ENCODE assay signal across 8 cellular contexts in the genomic region with DNA sequence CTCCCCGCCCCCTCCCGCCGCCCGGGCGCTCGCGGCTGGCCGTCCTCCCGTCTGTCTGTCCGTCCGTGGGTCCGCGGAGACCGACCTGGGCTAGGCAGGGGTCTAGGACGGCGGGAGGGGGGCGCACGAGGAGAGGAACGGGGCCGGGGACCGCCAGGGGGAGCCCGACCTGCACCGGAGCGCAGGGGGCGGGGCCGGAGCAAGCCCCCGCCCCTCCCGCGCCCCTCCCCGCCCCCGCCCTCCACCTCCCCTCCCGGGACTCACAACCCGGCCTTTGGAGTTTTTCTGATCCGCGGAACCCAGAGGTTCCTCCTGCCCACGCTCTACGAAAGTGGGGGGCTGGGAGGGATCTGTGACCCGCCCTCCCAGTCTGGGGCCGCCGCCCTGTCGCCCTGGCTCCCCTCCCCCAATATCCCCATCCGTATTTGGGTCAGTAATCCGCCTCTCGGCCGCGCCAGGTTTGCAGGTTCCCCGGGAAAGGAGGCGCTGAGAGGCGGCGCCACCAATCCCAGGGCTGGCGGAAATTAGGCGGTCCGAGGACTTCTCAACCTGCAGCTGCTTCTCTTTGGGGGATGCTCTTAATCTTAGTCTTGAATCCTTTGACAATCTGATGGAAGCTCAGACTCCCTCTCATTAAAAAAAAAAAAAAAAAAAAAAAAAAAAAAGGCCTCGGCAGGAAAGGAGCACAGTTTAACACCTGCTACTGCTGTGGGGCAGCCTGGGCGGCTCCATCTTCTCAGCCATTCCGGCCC. TPM values are rescaled to one million over a fixed set of nuclear protein-coding genes. Genes with fewer than 3 reads are reported as not detected.
DNase-seq lines count a peak whose midpoint lies in the region; ATAC-seq and TF ChIP-seq lines count a peak whose summit lies in the region.

No MANE protein-coding gene starts in this region.

- H3K4me1 ChIP-seq in endodermal cell (ENCODE audit: control insufficient read depth, insufficient read depth, low read length): no peaks in the 10 kb centered on the region
- H3K4me1 ChIP-seq in mucosa of descending colon (ENCODE audit: low read depth): peaks cover 7% of the 10 kb centered on the region

- H3K27ac ChIP-seq in endodermal cell (ENCODE audit: low read depth, low read length): no peak overlapping the region

- H3K27me3 ChIP-seq in endodermal cell (ENCODE audit: control insufficient read depth, insufficient read depth, low read length, poor library complexity, severe bottlenecking): peaks cover 34% of the 10 kb centered on the region

- H3K36me3 ChIP-seq in endodermal cell (ENCODE audit: control insufficient read depth, insufficient read depth, low read length) (no peaks in the 10 kb centered on the region), mucosa of descending colon (ENCODE audit: low read depth) (no peaks in the 10 kb centered on the region)

- WGBS in endodermal cell (ENCODE audit: insufficient coverage in 1 of 2, insufficient read length in 1 of 2), 2 experiments: 0 to 5% methylated on average over 2 to 46 of the region's 56 CpGs

- no peak overlapping the region for H3K9ac ChIP-seq in endodermal cell (ENCODE audit: extremely low read depth, low read length, poor library complexity, severe bottlenecking)

- no peaks in the 10 kb centered on the region for H3K9me3 Mint-ChIP-seq in activated CD8-positive, alpha-beta memory T cell treated with anti-CD3 and anti-CD28 coated beads, Interleukin-2, amount 10 ng/mL, durations not matched to agents 7 days and 5 days (ENCODE audit: low read depth)
- no peaks in the 10 kb centered on the region for H3K9me3 Mint-ChIP-seq in endodermal cell

- no peaks in the 10 kb centered on the region for H3K36me3 Mint-ChIP-seq in activated CD8-positive, alpha-beta memory T cell treated with anti-CD3 and anti-CD28 coated beads, Interleukin-2, amount 10 ng/mL, durations not matched to agents 7 days and 5 days
- no peaks in the 10 kb centered on the region for H3K36me3 Mint-ChIP-seq in endodermal cell (ENCODE audit: low read depth)

- CTCF ChIA-PET in activated CD8-positive, alpha-beta memory T cell treated with anti-CD3 and anti-CD28 coated beads, Interleukin-2, amount 10 ng/mL, durations not matched to agents 7 days and 5 days (lab: Charles Lee): interaction anchor here (0.6 to 1.5 kb wide), 10 partner anchors 11 to 139 kb away, joined by 3 to 8 read pairs (median 4); no protein-coding TSS in a partner anchor

- H3K27me3 Mint-ChIP-seq in activated CD8-positive, alpha-beta memory T cell treated with anti-CD3 and anti-CD28 coated beads, Interleukin-2, amount 10 ng/mL, durations not matched to agents 7 days and 5 days: peaks cover 22% of the 10 kb centered on the region
- peaks cover 41% of the 10 kb centered on the region for H3K27me3 Mint-ChIP-seq in endodermal cell (ENCODE audit: insufficient read depth)

- H3K4me3 Mint-ChIP-seq in activated CD8-positive, alpha-beta memory T cell treated with anti-CD3 and anti-CD28 coated beads, Interleukin-2, amount 10 ng/mL, durations not matched to agents 7 days and 5 days: peak overlapping the region; percentile 63
- peak overlapping the region; percentile 60 for H3K4me3 Mint-ChIP-seq in endodermal cell

- intact Hi-C loops in mucosa of descending colon (cut with DNase I, micrococcal nuclease): no loop called here

- H3K4me1 Mint-ChIP-seq in activated CD8-positive, alpha-beta memory T cell treated with anti-CD3 and anti-CD28 coated beads, Interleukin-2, amount 10 ng/mL, durations not matched to agents 7 days and 5 days: peaks cover 8% of the 10 kb centered on the region
- no peaks in the 10 kb centered on the region for H3K4me1 Mint-ChIP-seq in endodermal cell

- no peaks in the 10 kb centered on the region for H3K9me3 ChIP-seq in endodermal cell (ENCODE audit: control insufficient read depth, low read length)
- H3K9me3 ChIP-seq in mucosa of descending colon: no peaks in the 10 kb centered on the region

- DNase-seq in AG09319 (ENCODE audit: extremely low read depth, low read depth) (no peak), NCI-H69 (lab: John Stamatoyannopoulos, UW) (peak; percentile 93), endodermal cell (peak; percentile 94), mucosa of descending colon (peak; percentile 86)
- DNase-seq in activated CD8-positive, alpha-beta memory T cell treated with anti-CD3 and anti-CD28 coated beads, Interleukin-2, amount 10 ng/mL, durations not matched to agents 7 days and 5 days: peak; percentile 75
- DNase-seq in stimulated activated CD8-positive, alpha-beta memory T cell treated with anti-CD3 and anti-CD28 coated beads, Interleukin-4, amount 100 ng/mL, for 1 hour (ENCODE audit: low read depth in 2 of 2, low spot score in 1 of 2): peak; percentile 70 to 72

- no peak overlapping the region for H3K27ac Mint-ChIP-seq in activated CD8-positive, alpha-beta memory T cell treated with anti-CD3 and anti-CD28 coated beads, Interleukin-2, amount 10 ng/mL, durations not matched to agents 7 days and 5 days
- peak overlapping the region; percentile 72 for H3K27ac Mint-ChIP-seq in endodermal cell

- H3K4me3 ChIP-seq in endodermal cell (ENCODE audit: low read length) (peak overlapping the region; percentile 76), mucosa of descending colon (peak overlapping the region; percentile 28)

- ATAC-seq in GM19324 (IDR thresholded peaks at IDR 0.05; ENCODE audit: low FRiP score, unreplicated experiment) (peak; percentile 68), HG03571 (IDR thresholded peaks at IDR 0.05; ENCODE audit: unreplicated experiment) (peak; percentile 52), mucosa of descending colon (peak; percentile 88)
- ATAC-seq in activated CD8-positive, alpha-beta memory T cell treated with anti-CD3 and anti-CD28 coated beads, Interleukin-2, amount 10 ng/mL, durations not matched to agents 7 days and 5 days: peak; percentile 84

- TF ChIP-seq CTCF in AG09319 (IDR thresholded peaks at IDR 0.05; ENCODE audit: low read depth, low read length) (peak; percentile 39), endodermal cell (conservative IDR thresholded peaks at IDR 0.05) (peak; percentile 93), mucosa of descending colon (IDR thresholded peaks at IDR 0.05) (peak; percentile 70)

RNA-seq across cellular contexts. Expression of gene KCNJ11, which starts 0.9 kb away (rescaled TPM):
- under 1 TPM; 0.66 to 0.99 TPM for total RNA-seq in activated CD8-positive, alpha-beta memory T cell treated with anti-CD3 and anti-CD28 coated beads, Interleukin-2, amount 10 ng/mL, durations not matched to agents 7 days and 5 days
- total RNA-seq in endodermal cell (1 to 10 TPM; 2.2 to 5.3 TPM), mucosa of descending colon (1 to 10 TPM; 1.2 to 3.9 (median 1.6) TPM)
- 3.6 TPM for polyA plus RNA-seq in endodermal cell (2013, experiment 1 of 2)
- 3.0 TPM for polyA plus RNA-seq in endodermal cell (2013, experiment 2 of 2)

RNA-seq across cellular contexts. Expression of gene NCR3LG1, which starts 37.8 kb away (rescaled TPM):
- total RNA-seq in activated CD8-positive, alpha-beta memory T cell treated with anti-CD3 and anti-CD28 coated beads, Interleukin-2, amount 10 ng/mL, durations not matched to agents 7 days and 5 days: under 1 TPM; 0.47 to 0.91 TPM
- total RNA-seq in endodermal cell (under 1 TPM; 0.31 to 0.62 TPM), mucosa of descending colon (10 to 100 TPM in 2 of 3 donors, 1 to 10 TPM in 1; 6.0 to 16.7 (median 10.7) TPM)
- polyA plus RNA-seq in endodermal cell (2013, experiment 1 of 2): 3.0 TPM
- 3.0 TPM for polyA plus RNA-seq in endodermal cell (2013, experiment 2 of 2)

Comparison
In these comparisons a context has a peak if more than half of its experiments do, and no peak if none do; other contexts are left out.
1. CTCF ChIP-seq: peak in every context shown above with its lines; median percentile 93 in endodermal cell; 70 in mucosa of descending colon; 39 in AG09319.